In genomic region chr9:137273616-137274320, GRCh38 we compare ENCODE assay signal across 16 cellular contexts. TPM values are rescaled to one million over a fixed set of nuclear protein-coding genes. Genes with fewer than 3 reads are reported as not detected.
DNase-seq lines count a peak whose midpoint lies in the region; ATAC-seq and TF ChIP-seq lines count a peak whose summit lies in the region.
"Had no signal": no experiment of that assay in that cellular context is flagged by ENCODE, and none has a peak within 500 bp of the region (broad histone marks: within the 10 kb centered on the region; RNA-seq: fewer than 3 reads in every experiment).

No MANE protein-coding gene starts in this region.

- ATAC-seq in GM23338 (no peak), GM18870 (IDR thresholded peaks at IDR 0.05; ENCODE audit: unreplicated experiment) (no peak)

- no peak for TF ChIP-seq CTCF in GM23338 (conservative IDR thresholded peaks at IDR 0.05; ENCODE audit: low read depth in 2 of 2)
- no peak for TF ChIP-seq CTCF in mammary epithelial cell (conservative IDR thresholded peaks at IDR 0.05 in 1 of 2, IDR thresholded peaks at IDR 0.05 in 1 of 2; ENCODE audit: extremely low read depth in 1 of 2, insufficient read depth in 1 of 2, low read depth in 1 of 2, low read length in 2 of 2)
- TF ChIP-seq CTCF in progenitor cell of endocrine pancreas (IDR thresholded peaks at IDR 0.05; ENCODE audit: unreplicated experiment): no peak
- TF ChIP-seq CTCF in lower leg skin (IDR thresholded peaks at IDR 0.05): no peak

- 0 out of 2 replicates have a peak, but pooled peaks cover under 1% of the 10 kb centered on the region for H3K27me3 ChIP-seq in GM23338 (ENCODE audit: insufficient read depth)
- no peaks in the 10 kb centered on the region for H3K27me3 ChIP-seq in mammary epithelial cell (ENCODE audit: insufficient read depth, low read length)
- H3K27me3 ChIP-seq in muscle layer of duodenum (ENCODE audit: low read depth, low read length): no peaks in the 10 kb centered on the region
- H3K27me3 ChIP-seq: testis had no signal

- CTCF ChIA-PET in mammary epithelial cell (lab: Charles Lee; ENCODE audit: low non-redundant PET): interaction anchor here (0.6 to 0.8 kb wide), 2 partner anchors 13 to 434 kb away, joined by 4 to 7 read pairs; no protein-coding TSS in a partner anchor

- no peaks in the 10 kb centered on the region; the same call in 2 of the 3 replicates for H3K9me3 Mint-ChIP-seq in GM23338
- no peaks in the 10 kb centered on the region for H3K9me3 Mint-ChIP-seq in progenitor cell of endocrine pancreas (ENCODE audit: low read depth)
- H3K9me3 Mint-ChIP-seq: activated CD4-positive, alpha-beta memory T cell treated with anti-CD3 and anti-CD28 coated beads, Interleukin-2, amount 10 ng/mL, durations not matched to agents 7 days and 5 days; brain; nephron progenitor cell had no signal

- H3K36me3 Mint-ChIP-seq in GM23338 (ENCODE audit: low read depth) (peaks cover 21% of the 10 kb centered on the region), progenitor cell of endocrine pancreas (ENCODE audit: insufficient read depth) (peaks cover 11% of the 10 kb centered on the region)

- DNase-seq in GM23338 (ENCODE audit: low spot score): no peak
- DNase-seq in NCI-H1105 treated with DMSO at 0.1 percent for 48 hours (lab: John Stamatoyannopoulos, UW): peak; percentile 81
- peak; percentile 61 for DNase-seq in mammary epithelial cell
- DNase-seq in progenitor cell of endocrine pancreas (ENCODE audit: low spot score, unreplicated experiment): no peak
- DNase-seq in lower leg skin (ENCODE audit: low spot score in 2 of 2): no peak
- DNase-seq: activated CD4-positive, alpha-beta memory T cell treated with anti-CD3 and anti-CD28 coated beads, Interleukin-2, amount 10 ng/mL, durations not matched to agents 7 days and 5 days; activated effector memory CD4-positive, alpha-beta T cell treated with anti-CD3 and anti-CD28 coated beads, Interleukin-2, amount 50 U/mL, for 16 hours; NCI-H2227 treated with DMSO at 0.1 percent for 48 hours; nephron progenitor cell; T-helper 9 cell; testis had no signal

- BruUV-seq in mammary epithelial cell (replicated peaks; lab: Mats Ljungman, UMichigan): no TSS peak

- H3K27ac Mint-ChIP-seq in GM23338 (peak overlapping the region; percentile 75), progenitor cell of endocrine pancreas (no peak overlapping the region)
- H3K27ac Mint-ChIP-seq: activated CD4-positive, alpha-beta memory T cell treated with anti-CD3 and anti-CD28 coated beads, Interleukin-2, amount 10 ng/mL, durations not matched to agents 7 days and 5 days had no signal

- H3K4me3 ChIP-seq in GM23338: no peak overlapping the region
- no peak overlapping the region for H3K4me3 ChIP-seq in mammary epithelial cell (replicated peaks in 1 of 3; ENCODE audit: insufficient read depth in 1 of 3, low read depth in 2 of 3, low read length in 3 of 3)
- H3K4me3 ChIP-seq in muscle layer of duodenum (ENCODE audit: low read depth in 1 of 2, low read length in 2 of 2): no peak overlapping the region
- no peak overlapping the region for H3K4me3 ChIP-seq in lower leg skin (ENCODE audit: low read depth, poor library complexity, severe bottlenecking)
- H3K4me3 ChIP-seq: testis had no signal

- WGBS in mammary epithelial cell (ENCODE audit: low coverage, missing lambda C conversion rate): 17% methylated on average over 10 of the region's 15 CpGs
- 45 to 77% methylated on average over 9 of the region's 15 CpGs for WGBS in lower leg skin, 2 donors

- H3K27me3 Mint-ChIP-seq in GM23338 (ENCODE audit: insufficient read depth, low read depth, poor library complexity) (peaks cover 28% of the 10 kb centered on the region), progenitor cell of endocrine pancreas (no peaks in the 10 kb centered on the region)
- H3K27me3 Mint-ChIP-seq: activated CD4-positive, alpha-beta memory T cell treated with anti-CD3 and anti-CD28 coated beads, Interleukin-2, amount 10 ng/mL, durations not matched to agents 7 days and 5 days had no signal

- intact Hi-C loops in mammary epithelial cell (cut with micrococcal nuclease): no loop called here
- intact Hi-C loops in lower leg skin (cut with DNase I; ENCODE audit: low total_unique reads): no loop called here

- no peak overlapping the region for H3K27ac ChIP-seq in GM23338 (ENCODE audit: low read depth)
- no peak overlapping the region for H3K27ac ChIP-seq in mammary epithelial cell (ENCODE audit: insufficient read depth, low read depth, low read length)
- H3K27ac ChIP-seq in muscle layer of duodenum (ENCODE audit: low read length): peak overlapping the region; percentile 51
- H3K27ac ChIP-seq: KMS-11, testis had no signal

- H3K4me1 Mint-ChIP-seq in GM23338 (peaks cover 36% of the 10 kb centered on the region), progenitor cell of endocrine pancreas (ENCODE audit: low read depth) (peaks cover 16% of the 10 kb centered on the region)

- H3K4me3 Mint-ChIP-seq in GM23338: no peak overlapping the region
- no peak overlapping the region for H3K4me3 Mint-ChIP-seq in progenitor cell of endocrine pancreas (ENCODE audit: low read depth)
- H3K4me3 Mint-ChIP-seq: activated CD4-positive, alpha-beta memory T cell treated with anti-CD3 and anti-CD28 coated beads, Interleukin-2, amount 10 ng/mL, durations not matched to agents 7 days and 5 days; brain had no signal

- H3K36me3 ChIP-seq in GM23338 (ENCODE audit: insufficient read depth) (peaks cover 2% of the 10 kb centered on the region; the same call in 1 of the 2 replicates), mammary epithelial cell (ENCODE audit: insufficient read depth, low read length) (peaks cover 7% of the 10 kb centered on the region), muscle layer of duodenum (ENCODE audit: control insufficient read depth in 1 of 2, insufficient read depth in 2 of 2, low read length in 2 of 2) (peaks cover 9 to 33% of the 10 kb centered on the region in 2 donors)

- 0 out of 2 replicates have a peak, but pooled peaks cover 5% of the 10 kb centered on the region for H4K20me1 ChIP-seq in GM23338 (replicated peaks; ENCODE audit: insufficient read depth)
- no peaks in the 10 kb centered on the region for H4K20me1 ChIP-seq in mammary epithelial cell (ENCODE audit: insufficient read depth, low read length)

- 0 out of 2 replicates have a peak, but pooled peaks cover 2% of the 10 kb centered on the region for H3F3A ChIP-seq in GM23338 (replicated peaks; ENCODE audit: low read depth)

- H3K9me2 ChIP-seq in GM23338 (ENCODE audit: insufficient read depth): no peaks in the 10 kb centered on the region

- H3K9me3 ChIP-seq in mammary epithelial cell (replicated peaks; ENCODE audit: insufficient read depth, low read length): peaks cover 2% of the 10 kb centered on the region
- no peaks in the 10 kb centered on the region for H3K9me3 ChIP-seq in muscle layer of duodenum (ENCODE audit: control insufficient read depth in 1 of 2, low read length in 2 of 2)
- H3K9me3 ChIP-seq: testis had no signal

- H2AFZ ChIP-seq in GM23338: no peak overlapping the region
- no peak overlapping the region for H2AFZ ChIP-seq in mammary epithelial cell (ENCODE audit: low read depth, low read length)

- H3K79me2 ChIP-seq in GM23338 (replicated peaks; ENCODE audit: insufficient read depth): no peaks in the 10 kb centered on the region
- H3K79me2 ChIP-seq in mammary epithelial cell (ENCODE audit: insufficient read depth, low read length): no peaks in the 10 kb centered on the region

- no peak overlapping the region for H3K9ac ChIP-seq in mammary epithelial cell (ENCODE audit: insufficient read depth, low read length)
- H3K9ac ChIP-seq: KMS-11 had no signal

- dilution Hi-C loops in mammary epithelial cell (cut with HindIII; ENCODE audit: low sequenced_read_pairs): no loop called here

- H3K4me1 ChIP-seq in GM23338 (ENCODE audit: insufficient read depth) (peaks cover 12% of the 10 kb centered on the region), mammary epithelial cell (ENCODE audit: insufficient read depth, low read length) (peaks cover 23% of the 10 kb centered on the region), muscle layer of duodenum (ENCODE audit: control insufficient read depth in 1 of 2, insufficient read depth in 2 of 2, low read length in 2 of 2) (peaks cover 12 to 29% of the 10 kb centered on the region in 2 donors)

- H3K4me2 ChIP-seq in GM23338 (no peak overlapping the region), mammary epithelial cell (ENCODE audit: insufficient read depth, low read depth, low read length) (peak overlapping the region; percentile 69)
- H3K4me2 ChIP-seq: KMS-11 had no signal

- in situ Hi-C loops in mammary epithelial cell (cut with MboI; ENCODE audit: low sequenced_read_pairs in 2 of 2): no loop called here

- no peak for TF ChIP-seq POLR2A in lower leg skin (IDR thresholded peaks at IDR 0.05)

RNA-seq across cellular contexts. Expression of gene TOR4A, which starts 3.8 kb away (rescaled TPM):
- total RNA-seq in GM23338 (2014; rRNA removed; shearing (Covaris generic)): 14.4 and 19.0 TPM in 2 replicates
- polyA plus RNA-seq in GM23338 (2016; fragmentation: Nextera tagmentation; extraction: Ambion mirVana) (2.0 and 2.1 TPM in 2 replicates), mammary epithelial cell (0.11 TPM)
- total RNA-seq in mammary epithelial cell (1 to 10 TPM in 1 of 2 donors, under 1 TPM in 1; 0.73 to 1.5 TPM), progenitor cell of endocrine pancreas (8.0 and 8.5 TPM in 2 replicates), lower leg skin (1 to 10 TPM; 4.9 to 7.4 (median 5.6) TPM)
- not detected for polyA minus RNA-seq in mammary epithelial cell

RNA-seq across cellular contexts. Expression of gene NELFB, which starts 18.6 kb away (rescaled TPM):
- 79.5 and 97.3 TPM in 2 replicates for total RNA-seq in GM23338 (2014; rRNA removed; shearing (Covaris generic))
- polyA plus RNA-seq in GM23338 (2016; fragmentation: Nextera tagmentation; extraction: Ambion mirVana): 30.0 and 31.2 TPM in 2 replicates
- 10 to 100 TPM; 39.5 to 54.9 TPM for total RNA-seq in mammary epithelial cell
- polyA plus RNA-seq in mammary epithelial cell: 44.4 TPM
- 37.9 TPM for polyA minus RNA-seq in mammary epithelial cell
- 62.3 and 63.3 TPM in 2 replicates for total RNA-seq in progenitor cell of endocrine pancreas
- 10 to 100 TPM; 40.7 to 52.7 (median 49.9) TPM for total RNA-seq in lower leg skin

RNA-seq across cellular contexts. Expression of gene STPG3, which starts 22.7 kb away (rescaled TPM):
- not detected in 2 replicates for total RNA-seq in GM23338 (2014; rRNA removed; shearing (Covaris generic))
- polyA plus RNA-seq in GM23338 (2016; fragmentation: Nextera tagmentation; extraction: Ambion mirVana) (not detected in 2 replicates), mammary epithelial cell (not detected)
- total RNA-seq in mammary epithelial cell (not detected), progenitor cell of endocrine pancreas (not detected in 2 replicates), lower leg skin (not detected)
- not detected for polyA minus RNA-seq in mammary epithelial cell
- total RNA-seq: activated CD4-positive, alpha-beta memory T cell treated with anti-CD3 and anti-CD28 coated beads, Interleukin-2, amount 10 ng/mL, durations not matched to agents 7 days and 5 days; skeletal muscle tissue had no signal

RNA-seq across cellular contexts. Expression of gene NRARP, which starts 28.3 kb away (rescaled TPM):
- 39.0 and 55.1 TPM in 2 replicates for total RNA-seq in GM23338 (2014; rRNA removed; shearing (Covaris generic))
- 4.0 and 4.8 TPM in 2 replicates for polyA plus RNA-seq in GM23338 (2016; fragmentation: Nextera tagmentation; extraction: Ambion mirVana)
- 1 to 10 TPM in 1 of 2 donors, under 1 TPM in 1; 0.50 to 1.2 TPM for total RNA-seq in mammary epithelial cell
- 0.37 TPM for polyA plus RNA-seq in mammary epithelial cell
- polyA minus RNA-seq in mammary epithelial cell: not detected
- 24.0 and 27.1 TPM in 2 replicates for total RNA-seq in progenitor cell of endocrine pancreas
- 10 to 100 TPM; 28.5 to 49.2 (median 41.0) TPM for total RNA-seq in lower leg skin

RNA-seq across cellular contexts. Expression of gene TUBB4B, which starts 32.7 kb away (rescaled TPM):
- 334 and 374 TPM in 2 replicates for total RNA-seq in GM23338 (2014; rRNA removed; shearing (Covaris generic))
- polyA plus RNA-seq in GM23338 (2016; fragmentation: Nextera tagmentation; extraction: Ambion mirVana) (389 and 408 TPM in 2 replicates), mammary epithelial cell (853 TPM)
- total RNA-seq in mammary epithelial cell (100 to 1,000 TPM; 177 to 464 TPM), progenitor cell of endocrine pancreas (233 and 245 TPM in 2 replicates), lower leg skin (100 to 1,000 TPM; 317 to 604 (median 408) TPM)
- 613 TPM for polyA minus RNA-seq in mammary epithelial cell

Comparison
In these comparisons a context has a peak if more than half of its experiments do, and no peak if none do; other contexts are left out.
1. DNase-seq: peak in NCI-H1105 treated with DMSO at 0.1 percent for 48 hours (single experiment) and mammary epithelial cell (single experiment); none in GM23338 (single experiment), progenitor cell of endocrine pancreas (single experiment) and lower leg skin (0 of 2).